ENCODE assay signal across 20 cellular contexts in genomic region chr11:78048561-78048960, GRCh38. TPM values are rescaled to one million over a fixed set of nuclear protein-coding genes. Genes with fewer than 3 reads are reported as not detected.
"Had no signal": no experiment of that assay in that cellular context is flagged by ENCODE, and none has a peak within 500 bp of the region (broad histone marks: within the 10 kb centered on the region; RNA-seq: fewer than 3 reads in every experiment).

No MANE protein-coding gene starts in this region.

- H3K9me3 Mint-ChIP-seq: activated naive CD4-positive, alpha-beta T cell treated with anti-CD3 and anti-CD28 coated beads, Interleukin-2, amount 50 U/mL, for 24 hours; central memory CD8-positive, alpha-beta T cell; dendritic cell treated with granulocyte-macrophage colony-stimulating factor and Interleukin-4, amounts not matched to agents 40 ng/mL and 50 ng/mL, for 4 days; naive B cell; stimulated activated naive CD8-positive, alpha-beta T cell treated with anti-CD3 and anti-CD28 coated beads, Interleukin-15, Interleukin-2, amounts not matched to agents 100 ng/mL and 50 ng/mL, for 24 hours had no signal

- H3K27me3 Mint-ChIP-seq: activated naive CD4-positive, alpha-beta T cell treated with anti-CD3 and anti-CD28 coated beads, Interleukin-2, amount 50 U/mL, for 24 hours; brain; central memory CD8-positive, alpha-beta T cell; stimulated activated naive CD8-positive, alpha-beta T cell treated with anti-CD3 and anti-CD28 coated beads, Interleukin-15, Interleukin-2, amounts not matched to agents 100 ng/mL and 50 ng/mL, for 24 hours had no signal

- H3K4me1 ChIP-seq: psoas muscle had no signal

- DNase-seq: activated CD4-positive, alpha-beta T cell treated with anti-CD3 and anti-CD28 coated beads, Interleukin-2, amount 50 U/mL, for 4 hours; activated CD4-positive, CD25-positive, alpha-beta regulatory T cell treated with anti-CD3 and anti-CD28 coated beads, Interleukin-2, amount 50 U/mL, for 72 hours; activated T-cell treated with anti-CD3 and anti-CD28 coated beads, Interleukin-2, amount 50 U/mL, for 1 hour; amniotic stem cell; immature natural killer cell; lower lobe of right lung; naive B cell; psoas muscle; sigmoid colon; stimulated activated CD4-positive, alpha-beta T cell treated with anti-CD3 and anti-CD28 coated beads, Interleukin-4, amount 100 ng/mL, for 1 hour; stimulated activated CD8-positive, alpha-beta memory T cell treated with anti-CD3 and anti-CD28 coated beads, Interleukin-4, amount 100 ng/mL, for 48 hours; testis had no signal

- H3K9me3 ChIP-seq: lower lobe of right lung, psoas muscle, sigmoid colon, testis had no signal

- H3K36me3 ChIP-seq: lower lobe of right lung, sigmoid colon had no signal

- H3K27me3 ChIP-seq: sigmoid colon, testis had no signal

- H3K36me3 Mint-ChIP-seq: activated naive CD4-positive, alpha-beta T cell treated with anti-CD3 and anti-CD28 coated beads, Interleukin-2, amount 50 U/mL, for 24 hours; brain; immature natural killer cell; naive B cell had no signal

- H3K4me3 Mint-ChIP-seq: activated naive CD4-positive, alpha-beta T cell treated with anti-CD3 and anti-CD28 coated beads, Interleukin-2, amount 50 U/mL, for 24 hours; brain; central memory CD8-positive, alpha-beta T cell; dendritic cell treated with granulocyte-macrophage colony-stimulating factor and Interleukin-4, amounts not matched to agents 40 ng/mL and 50 ng/mL, for 4 days; immature natural killer cell; naive B cell; stimulated activated naive CD8-positive, alpha-beta T cell treated with anti-CD3 and anti-CD28 coated beads, Interleukin-15, Interleukin-2, amounts not matched to agents 100 ng/mL and 50 ng/mL, for 24 hours had no signal

- ATAC-seq: esophagus mucosa, lower lobe of right lung, psoas muscle had no signal

- H3K27ac ChIP-seq: lower lobe of right lung, psoas muscle, sigmoid colon, testis had no signal

- H3K4me3 ChIP-seq: lower lobe of right lung, psoas muscle, sigmoid colon, testis had no signal

- H3K27ac Mint-ChIP-seq: activated naive CD4-positive, alpha-beta T cell treated with anti-CD3 and anti-CD28 coated beads, Interleukin-2, amount 50 U/mL, for 24 hours; dendritic cell treated with granulocyte-macrophage colony-stimulating factor and Interleukin-4, amounts not matched to agents 40 ng/mL and 50 ng/mL, for 4 days; naive B cell; stimulated activated naive CD8-positive, alpha-beta T cell treated with anti-CD3 and anti-CD28 coated beads, Interleukin-15, Interleukin-2, amounts not matched to agents 100 ng/mL and 50 ng/mL, for 24 hours had no signal

RNA-seq across cellular contexts. Expression of gene THRSP, which starts 15.1 kb away (rescaled TPM):
- total RNA-seq: esophagus mucosa, glomerular endothelial cell, lower lobe of right lung, ureter had no signal
